In genomic region chr10:29713450-29713849, GRCh38 we compare ENCODE assay signal across 1 cellular context.
TF ChIP-seq lines count a peak whose summit lies in the region.

No MANE protein-coding gene starts in this region.

TF ChIP-seq in K562, 482 proteins besides CTCF, POLR2A, EP300 and RAD21 (continued from another document):
- TF ChIP-seq ZBTB40 (IDR thresholded peaks at IDR 0.05) (peak; percentile 74), ZBTB40 (CRISPR knock-in tag; IDR thresholded peaks at IDR 0.05) (no peak)
TF ChIP-seq in K562: peak in this region for 1.
